16 cellular contexts compared by ENCODE assay signal in genomic region chr7:108257954-108258353, GRCh38.
DNase-seq lines count a peak whose midpoint lies in the region; ATAC-seq and TF ChIP-seq lines count a peak whose summit lies in the region.
"Had no signal": no experiment of that assay in that cellular context is flagged by ENCODE, and none has a peak within 500 bp of the region (broad histone marks: within the 10 kb centered on the region; RNA-seq: fewer than 3 reads in every experiment).

No MANE protein-coding gene starts in this region.

- peaks cover 21% of the 10 kb centered on the region for H3K36me3 Mint-ChIP-seq in glutamatergic neuron (ENCODE audit: unreplicated experiment)
- H3K36me3 Mint-ChIP-seq: CD4-positive, CD25-positive, alpha-beta regulatory T cell had no signal

- peaks cover 13% of the 10 kb centered on the region for H3K27me3 Mint-ChIP-seq in glutamatergic neuron (ENCODE audit: unreplicated experiment)
- H3K27me3 Mint-ChIP-seq: CD4-positive, CD25-positive, alpha-beta regulatory T cell had no signal

- TF ChIP-seq POLR2A in erythroblast (IDR thresholded peaks at IDR 0.05; ENCODE audit: low read length): no peak

- peak overlapping the region; percentile 24 for H3K27ac Mint-ChIP-seq in glutamatergic neuron (ENCODE audit: unreplicated experiment)
- H3K27ac Mint-ChIP-seq: B cell; CD4-positive, CD25-positive, alpha-beta regulatory T cell; CD8-positive, alpha-beta T cell; HFFc6 had no signal

- DNase-seq in NCI-H2107 treated with DMSO at 0.1 percent for 48 hours (lab: John Stamatoyannopoulos, UW; ENCODE audit: unreplicated experiment) (peak; percentile 23), NCI-H2107 (lab: John Stamatoyannopoulos, UW) (no peak), Caki2 (ENCODE audit: low read depth) (peak; percentile 47), NCI-H2029 treated with DMSO at 0.1 percent for 48 hours (lab: John Stamatoyannopoulos, UW) (peak; percentile 62), glutamatergic neuron (no peak), erythroblast (lab: John Stamatoyannopoulos, UW) (no peak)
- no peak for DNase-seq in effector CD4-positive, alpha-beta T cell
- DNase-seq: Caco-2; CD4-positive, CD25-positive, alpha-beta regulatory T cell; CD8-positive, alpha-beta T cell; DMS 273 treated with DMSO at 0.1 percent for 48 hours; DND-41; GOT3; HFFc6 had no signal

- no peak for TF ChIP-seq CTCF in glutamatergic neuron (IDR thresholded peaks at IDR 0.05; ENCODE audit: partially characterized antibody, unreplicated experiment)

- H3K4me1 Mint-ChIP-seq in glutamatergic neuron (ENCODE audit: low read depth, unreplicated experiment): peaks cover 9% of the 10 kb centered on the region
- H3K4me1 Mint-ChIP-seq: B cell; CD4-positive, CD25-positive, alpha-beta regulatory T cell had no signal

- ATAC-seq in HG03439 (IDR thresholded peaks at IDR 0.05; ENCODE audit: unreplicated experiment): no peak
- ATAC-seq: CD8-positive, alpha-beta T cell had no signal

- H3K9me3 Mint-ChIP-seq in glutamatergic neuron (ENCODE audit: unreplicated experiment): peaks cover 27% of the 10 kb centered on the region
- H3K9me3 Mint-ChIP-seq: HFFc6 had no signal

- no peak overlapping the region for H3K4me3 Mint-ChIP-seq in glutamatergic neuron (ENCODE audit: unreplicated experiment)
- H3K4me3 Mint-ChIP-seq: B cell; CD4-positive, CD25-positive, alpha-beta regulatory T cell; CD8-positive, alpha-beta T cell; HFFc6 had no signal

- in situ Hi-C loops in Caki2 (cut with HindIII; ENCODE audit: low pct_unique_long_range_greater_than_20kb, low sequenced_read_pairs): no loop called here

Comparison
In these comparisons a context has a peak if more than half of its experiments do, and no peak if none do; other contexts are left out.
1. DNase-seq: peak in NCI-H2107 treated with DMSO at 0.1 percent for 48 hours (single experiment), Caki2 (single experiment) and NCI-H2029 treated with DMSO at 0.1 percent for 48 hours (single experiment); none in NCI-H2107 (single experiment), glutamatergic neuron (single experiment), erythroblast (0 of 2) and effector CD4-positive, alpha-beta T cell (single experiment).